10 cellular contexts compared by ENCODE assay signal in genomic region chr6:86937219-86938079, GRCh38. TPM values are rescaled to one million over a fixed set of nuclear protein-coding genes. Genes with fewer than 3 reads are reported as not detected.
DNase-seq lines count a peak whose midpoint lies in the region; ATAC-seq, FAIRE-seq and TF ChIP-seq lines count a peak whose summit lies in the region.
"Had no signal": no experiment of that assay in that cellular context is flagged by ENCODE, and none has a peak within 500 bp of the region (broad histone marks: within the 10 kb centered on the region; RNA-seq: fewer than 3 reads in every experiment).

Gene HTR1E (plus strand): TSS chr6:86937528. CDS start chr6:87015335, 77,807 bp downstream.

- H3K36me3 ChIP-seq in HAP-1 (replicated peaks) (no peaks in the 10 kb centered on the region), astrocyte (ENCODE audit: insufficient read depth, low read length) (no peaks in the 10 kb centered on the region), esophagus squamous epithelium (no peaks in the 10 kb centered on the region)

- H3K9me3 ChIP-seq in HAP-1 (no peaks in the 10 kb centered on the region), astrocyte (ENCODE audit: insufficient read depth, low read depth, low read length) (no peaks in the 10 kb centered on the region), esophagus squamous epithelium (no peaks in the 10 kb centered on the region)

- H3K27ac ChIP-seq in astrocyte (ENCODE audit: low read depth, low read length) = no peak within 1 kb of the TSS
- H3K27ac ChIP-seq in esophagus squamous epithelium = no peak within 1 kb of the TSS

- peaks cover 5% of the 10 kb centered on the region for H3K9me3 Mint-ChIP-seq in astrocyte (ENCODE audit: unreplicated experiment)
- no peaks in the 10 kb centered on the region for H3K9me3 Mint-ChIP-seq in stimulated activated effector memory CD8-positive, alpha-beta T cell treated with anti-CD3 and anti-CD28 coated beads, Interleukin-12 subunit alpha, Interleukin-12 subunit beta, amount 100 ng/mL, for 72 hours
- H3K9me3 Mint-ChIP-seq: activated naive CD4-positive, alpha-beta T cell treated with anti-CD3 and anti-CD28 coated beads, Interleukin-2, amount 50 U/mL, for 72 hours had no signal

- H3K4me3 ChIP-seq in HAP-1 (peak within 1 kb of the TSS; percentile 6; the same call in 1 of the 2 replicates), astrocyte (ENCODE audit: insufficient read depth, low read depth, low read length) (peak within 1 kb of the TSS; percentile 23), esophagus squamous epithelium (peak within 1 kb of the TSS in 2 of 4 donors; percentile 28 to 53)

- peak within 1 kb of the TSS; percentile 83 for H3K4me2 ChIP-seq in astrocyte (ENCODE audit: low read length)

- intact Hi-C loops in esophagus squamous epithelium (cut with DNase I) = no loop called here

- DNase-seq in NCI-H446 (lab: John Stamatoyannopoulos, UW) (peak; percentile 3 to 48), NCI-H446 treated with DMSO at 0.1 percent for 48 hours (lab: John Stamatoyannopoulos, UW) (no peak), HAP-1 (ENCODE audit: low spot score in 2 of 2) (peak; percentile 56 to 79), NCI-H2081 (lab: John Stamatoyannopoulos, UW) (peak; percentile 38 to 39), astrocyte (ENCODE audit: low read depth) (peak; percentile 8), iPS-NIHi7 (ENCODE audit: extremely low spot score) (peak; percentile 58), esophagus squamous epithelium (lab: John Stamatoyannopoulos, UW) (no peak)
- DNase-seq in stimulated activated effector memory CD8-positive, alpha-beta T cell treated with anti-CD3 and anti-CD28 coated beads, Interleukin-12 subunit alpha, Interleukin-12 subunit beta, amount 100 ng/mL, for 72 hours (ENCODE audit: low spot score in 2 of 2) = no peak

- in situ Hi-C loops in HAP-1 (cut with MboI; ENCODE audit: low sequenced_read_pairs) = no loop called here

- H3K36me3 Mint-ChIP-seq in astrocyte (ENCODE audit: low read depth, unreplicated experiment) = no peaks in the 10 kb centered on the region
- H3K36me3 Mint-ChIP-seq in stimulated activated effector memory CD8-positive, alpha-beta T cell treated with anti-CD3 and anti-CD28 coated beads, Interleukin-12 subunit alpha, Interleukin-12 subunit beta, amount 100 ng/mL, for 72 hours = no peaks in the 10 kb centered on the region
- H3K36me3 Mint-ChIP-seq: activated naive CD4-positive, alpha-beta T cell treated with anti-CD3 and anti-CD28 coated beads, Interleukin-2, amount 50 U/mL, for 72 hours; CD4-positive, CD25-positive, alpha-beta regulatory T cell had no signal

- no peaks in the 10 kb centered on the region for H3K4me1 Mint-ChIP-seq in astrocyte (ENCODE audit: low read depth, unreplicated experiment)
- no peaks in the 10 kb centered on the region for H3K4me1 Mint-ChIP-seq in stimulated activated effector memory CD8-positive, alpha-beta T cell treated with anti-CD3 and anti-CD28 coated beads, Interleukin-12 subunit alpha, Interleukin-12 subunit beta, amount 100 ng/mL, for 72 hours
- H3K4me1 Mint-ChIP-seq: CD4-positive, CD25-positive, alpha-beta regulatory T cell had no signal

- WGBS in esophagus squamous epithelium, 2 donors = 7 to 9% methylated on average over 10 to 28 of the region's 55 CpGs

- H3K27ac Mint-ChIP-seq in astrocyte (ENCODE audit: unreplicated experiment) = no peak within 1 kb of the TSS
- no peak within 1 kb of the TSS for H3K27ac Mint-ChIP-seq in stimulated activated effector memory CD8-positive, alpha-beta T cell treated with anti-CD3 and anti-CD28 coated beads, Interleukin-12 subunit alpha, Interleukin-12 subunit beta, amount 100 ng/mL, for 72 hours
- H3K27ac Mint-ChIP-seq: activated naive CD4-positive, alpha-beta T cell treated with anti-CD3 and anti-CD28 coated beads, Interleukin-2, amount 50 U/mL, for 72 hours had no signal

- ATAC-seq in stimulated activated effector memory CD8-positive, alpha-beta T cell treated with anti-CD3 and anti-CD28 coated beads, Interleukin-12 subunit alpha, Interleukin-12 subunit beta, amount 100 ng/mL, for 72 hours = peak; percentile 57

- H3K9ac ChIP-seq in astrocyte (ENCODE audit: low read length) = no peak within 1 kb of the TSS

- H3K4me1 ChIP-seq in HAP-1 = peaks cover 3% of the 10 kb centered on the region; the same call in 1 of the 2 replicates
- H3K4me1 ChIP-seq in astrocyte (ENCODE audit: insufficient read depth, low read length) = peaks cover 4% of the 10 kb centered on the region
- H3K4me1 ChIP-seq in esophagus squamous epithelium = peaks cover 0 to 11% (median 0%) of the 10 kb centered on the region in 3 donors

- H3K27me3 Mint-ChIP-seq in astrocyte (ENCODE audit: low read depth, unreplicated experiment) = peaks cover 65% of the 10 kb centered on the region

- H4K20me1 ChIP-seq in astrocyte (ENCODE audit: insufficient read depth, low read length) = no peaks in the 10 kb centered on the region

- H3K27me3 ChIP-seq in HAP-1 (ENCODE audit: low read depth) (peaks cover 46% of the 10 kb centered on the region), astrocyte (ENCODE audit: insufficient read depth, low read length) (peaks cover 19% of the 10 kb centered on the region), esophagus squamous epithelium (peaks cover 0 to 33% (median 0%) of the 10 kb centered on the region in 4 donors)

- H2AFZ ChIP-seq in astrocyte (ENCODE audit: low read depth, low read length) = peak within 1 kb of the TSS; percentile 63

- peak within 1 kb of the TSS; percentile 83 for H3K4me3 Mint-ChIP-seq in astrocyte (ENCODE audit: unreplicated experiment)
- H3K4me3 Mint-ChIP-seq in stimulated activated effector memory CD8-positive, alpha-beta T cell treated with anti-CD3 and anti-CD28 coated beads, Interleukin-12 subunit alpha, Interleukin-12 subunit beta, amount 100 ng/mL, for 72 hours = no peak within 1 kb of the TSS
- H3K4me3 Mint-ChIP-seq: CD4-positive, CD25-positive, alpha-beta regulatory T cell had no signal

- no peak for TF ChIP-seq POLR2A in esophagus squamous epithelium (IDR thresholded peaks at IDR 0.05)

- TF ChIP-seq CTCF in astrocyte (IDR thresholded peaks at IDR 0.05; ENCODE audit: insufficient read depth, low read depth, low read length) (peak; percentile 31), esophagus squamous epithelium (IDR thresholded peaks at IDR 0.05) (peak in 2 of 6 experiments; percentile 26 to 28)

- no peaks in the 10 kb centered on the region for H3K79me2 ChIP-seq in astrocyte (ENCODE audit: insufficient read depth, low read length)

- FAIRE-seq in astrocyte (lab: Jason Lieb, UNC) = no peak

RNA-seq across cellular contexts. Expression of gene HTR1E, which starts in this region (rescaled TPM):
- total RNA-seq in astrocyte = not detected in 2 replicates
- not detected for total RNA-seq in esophagus squamous epithelium
- total RNA-seq: activated naive CD4-positive, alpha-beta T cell treated with anti-CD3 and anti-CD28 coated beads, Interleukin-2, amount 50 U/mL, for 72 hours; CD4-positive, CD25-positive, alpha-beta regulatory T cell had no signal

Comparison
In these comparisons a context has a peak if more than half of its experiments do, and no peak if none do; other contexts are left out.
1. DNase-seq: peak in NCI-H446 (2 of 2), HAP-1 (2 of 2), NCI-H2081 (2 of 2) and iPS-NIHi7 (single experiment); none in NCI-H446 treated with DMSO at 0.1 percent for 48 hours (single experiment), stimulated activated effector memory CD8-positive, alpha-beta T cell treated with anti-CD3 and anti-CD28 coated beads, Interleukin-12 subunit alpha, Interleukin-12 subunit beta, amount 100 ng/mL, for 72 hours (0 of 2) and esophagus squamous epithelium (single experiment).
2. Peak in DNase-seq, H3K4me3 ChIP-seq and H3K4me2 ChIP-seq in astrocyte; RNA of the gene not detected or under 1 TPM.